ENCODE assay signal across 1 cellular context in genomic region chr13:99307247-99307646, GRCh38.
TF ChIP-seq lines count a peak whose summit lies in the region.

Gene GPR183, minus strand, starts transcription at chr13:99307399. Its CDS starts 11,254 bp downstream, at chr13:99296145.

TF ChIP-seq in GM12878, 131 proteins besides CTCF, POLR2A, EP300 and RAD21 (continued from another document and continues in another):
- TF ChIP-seq, protein P1, sequence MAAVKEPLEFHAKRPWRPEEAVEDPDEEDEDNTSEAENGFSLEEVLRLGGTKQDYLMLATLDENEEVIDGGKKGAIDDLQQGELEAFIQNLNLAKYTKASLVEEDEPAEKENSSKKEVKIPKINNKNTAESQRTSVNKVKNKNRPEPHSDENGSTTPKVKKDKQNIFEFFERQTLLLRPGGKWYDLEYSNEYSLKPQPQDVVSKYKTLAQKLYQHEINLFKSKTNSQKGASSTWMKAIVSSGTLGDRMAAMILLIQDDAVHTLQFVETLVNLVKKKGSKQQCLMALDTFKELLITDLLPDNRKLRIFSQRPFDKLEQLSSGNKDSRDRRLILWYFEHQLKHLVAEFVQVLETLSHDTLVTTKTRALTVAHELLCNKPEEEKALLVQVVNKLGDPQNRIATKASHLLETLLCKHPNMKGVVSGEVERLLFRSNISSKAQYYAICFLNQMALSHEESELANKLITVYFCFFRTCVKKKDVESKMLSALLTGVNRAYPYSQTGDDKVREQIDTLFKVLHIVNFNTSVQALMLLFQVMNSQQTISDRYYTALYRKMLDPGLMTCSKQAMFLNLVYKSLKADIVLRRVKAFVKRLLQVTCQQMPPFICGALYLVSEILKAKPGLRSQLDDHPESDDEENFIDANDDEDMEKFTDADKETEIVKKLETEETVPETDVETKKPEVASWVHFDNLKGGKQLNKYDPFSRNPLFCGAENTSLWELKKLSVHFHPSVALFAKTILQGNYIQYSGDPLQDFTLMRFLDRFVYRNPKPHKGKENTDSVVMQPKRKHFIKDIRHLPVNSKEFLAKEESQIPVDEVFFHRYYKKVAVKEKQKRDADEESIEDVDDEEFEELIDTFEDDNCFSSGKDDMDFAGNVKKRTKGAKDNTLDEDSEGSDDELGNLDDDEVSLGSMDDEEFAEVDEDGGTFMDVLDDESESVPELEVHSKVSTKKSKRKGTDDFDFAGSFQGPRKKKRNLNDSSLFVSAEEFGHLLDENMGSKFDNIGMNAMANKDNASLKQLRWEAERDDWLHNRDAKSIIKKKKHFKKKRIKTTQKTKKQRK (IDR thresholded peaks at IDR 0.05; ENCODE audit: low read depth, low read length): no peak
- TF ChIP-seq E2F4 (IDR thresholded peaks at IDR 0.05; ENCODE audit: low read depth, low read length): no peak
- TF ChIP-seq HCFC1 (IDR thresholded peaks at IDR 0.05; ENCODE audit: low read length): no peak
- TF ChIP-seq TCF12 (IDR thresholded peaks at IDR 0.05; ENCODE audit: low read depth, low read length): no peak
- TF ChIP-seq IRF3 (IDR thresholded peaks at IDR 0.05): no peak
- TF ChIP-seq IKZF2 (IDR thresholded peaks at IDR 0.05): peak in 1 of 2 experiments; percentile 12; a peak in 1 of 4 replicates
- no peak for TF ChIP-seq HDAC6 (IDR thresholded peaks at IDR 0.05; ENCODE audit: unreplicated experiment)
- no peak for TF ChIP-seq ETV6 (conservative IDR thresholded peaks at IDR 0.05 in 1 of 2, IDR thresholded peaks at IDR 0.05 in 1 of 2; ENCODE audit: borderline replicate concordance in 1 of 2, low read depth in 1 of 2)
- peak; percentile 97 for TF ChIP-seq SMAD1 (IDR thresholded peaks at IDR 0.05; ENCODE audit: low read depth, partially characterized antibody)
- TF ChIP-seq BACH1 (IDR thresholded peaks at IDR 0.05; ENCODE audit: borderline replicate concordance): no peak
- TF ChIP-seq STAT3 (IDR thresholded peaks at IDR 0.05; ENCODE audit: low read depth, low read length): 0 out of 2 replicates have a peak, but pooled peaks have one; percentile 64
- TF ChIP-seq SPI1 (IDR thresholded peaks at IDR 0.05; ENCODE audit: borderline replicate concordance, insufficient read depth, low read depth, low read length): peak; percentile 53; the same call in 1 of the 2 replicates
- TF ChIP-seq NR2F1 (conservative IDR thresholded peaks at IDR 0.05): 0 out of 2 replicates have a peak, but pooled peaks have one; percentile 3
- peak; percentile 92 for TF ChIP-seq TAF1 (IDR thresholded peaks at IDR 0.05; ENCODE audit: borderline replicate concordance, low read depth, low read length)
- no peak for TF ChIP-seq NR2C1 (IDR thresholded peaks at IDR 0.05)
- TF ChIP-seq RUNX3 (IDR thresholded peaks at IDR 0.05; ENCODE audit: low read length): peak; percentile 50
- no peak for TF ChIP-seq PRDM15 (CRISPR knock-in tag; IDR thresholded peaks at IDR 0.05)
- TF ChIP-seq NRF1 (conservative IDR thresholded peaks at IDR 0.05; ENCODE audit: low read depth, low read length): no peak
- peak; percentile 99 for TF ChIP-seq ZNF384 (IDR thresholded peaks at IDR 0.05; ENCODE audit: borderline replicate concordance, low read depth, low read length)
- no peak for TF ChIP-seq PKNOX1 (IDR thresholded peaks at IDR 0.05)
- TF ChIP-seq SIN3A (IDR thresholded peaks at IDR 0.05; ENCODE audit: low read depth, low read length): no peak; the same call in 1 of the 2 replicates
- TF ChIP-seq ZNF622 (IDR thresholded peaks at IDR 0.05): no peak
- no peak for TF ChIP-seq IKZF1 (conservative IDR thresholded peaks at IDR 0.05)
- TF ChIP-seq RCOR1 (conservative IDR thresholded peaks at IDR 0.05; ENCODE audit: low read depth, low read length): no peak
- peak; percentile 31; the same call in 1 of the 2 replicates for TF ChIP-seq MTA3 (IDR thresholded peaks at IDR 0.05; ENCODE audit: borderline replicate concordance, low read length)
- TF ChIP-seq RAD51 (IDR thresholded peaks at IDR 0.05): peak; percentile 45; the same call in 1 of the 2 replicates
- peak; percentile 67; the same call in 1 of the 2 replicates for TF ChIP-seq MTA2 (IDR thresholded peaks at IDR 0.05; ENCODE audit: low read depth)
- no peak for TF ChIP-seq ZNF24 (IDR thresholded peaks at IDR 0.05)
- peak; percentile 56 for TF ChIP-seq BCL3 (IDR thresholded peaks at IDR 0.05; ENCODE audit: borderline replicate concordance, insufficient read depth, low read depth, low read length, poor library complexity, severe bottlenecking)
- 0 out of 2 replicates have a peak, but pooled peaks have one; percentile 12 for TF ChIP-seq CHD2 (IDR thresholded peaks at IDR 0.05; ENCODE audit: borderline replicate concordance, low read depth, low read length)
- TF ChIP-seq REST (IDR thresholded peaks at IDR 0.05; ENCODE audit: low read depth, low read length): 0 out of 2 replicates have a peak, but pooled peaks have one; percentile 9
- no peak for TF ChIP-seq KAT2A (conservative IDR thresholded peaks at IDR 0.05; ENCODE audit: control insufficient read depth, low read depth, low read length)
- TF ChIP-seq SREBF2 (IDR thresholded peaks at IDR 0.05; ENCODE audit: low read length): no peak
- no peak for TF ChIP-seq ZBTB33 (IDR thresholded peaks at IDR 0.05)
- TF ChIP-seq SUPT20H (IDR thresholded peaks at IDR 0.05; ENCODE audit: borderline replicate concordance, control insufficient read depth, low read depth, low read length): no peak
- TF ChIP-seq RELA (IDR thresholded peaks at IDR 0.05; ENCODE audit: borderline replicate concordance, partially characterized antibody): no peak
- peak; percentile 41; the same call in 1 of the 2 replicates for TF ChIP-seq CREM (IDR thresholded peaks at IDR 0.05; ENCODE audit: low read depth)
- TF ChIP-seq NFYA (IDR thresholded peaks at IDR 0.05; ENCODE audit: borderline replicate concordance, low read depth, low read length): no peak
- peak; percentile 39; the same call in 1 of the 2 replicates for TF ChIP-seq FOXM1 (IDR thresholded peaks at IDR 0.05; ENCODE audit: low read depth, low read length)
- TF ChIP-seq ZNF274 (IDR thresholded peaks at IDR 0.05; ENCODE audit: insufficient read depth, insufficient read length): no peak
- no peak for TF ChIP-seq HSF1 (IDR thresholded peaks at IDR 0.05; ENCODE audit: low read depth, low read length)
- TF ChIP-seq SMARCA5 (IDR thresholded peaks at IDR 0.05): no peak; the same call in 1 of the 2 replicates
- TF ChIP-seq SMAD5 (IDR thresholded peaks at IDR 0.05; ENCODE audit: low read depth): peak; percentile 95
- no peak for TF ChIP-seq NFXL1 (IDR thresholded peaks at IDR 0.05; ENCODE audit: borderline replicate concordance)
- TF ChIP-seq SRF (IDR thresholded peaks at IDR 0.05; ENCODE audit: low read depth in 2 of 2, low read length in 2 of 2): peak; percentile 54 to 92
